ENCODE assay signal across 15 cellular contexts in genomic region chr5:64766105-64766504, GRCh38. TPM values are rescaled to one million over a fixed set of nuclear protein-coding genes. Genes with fewer than 3 reads are reported as not detected.
DNase-seq lines count a peak whose midpoint lies in the region; ATAC-seq and TF ChIP-seq lines count a peak whose summit lies in the region.
"Had no signal": no experiment of that assay in that cellular context is flagged by ENCODE, and none has a peak within 500 bp of the region (broad histone marks: within the 10 kb centered on the region; RNA-seq: fewer than 3 reads in every experiment).

No MANE protein-coding gene starts in this region.

- H3K36me3 Mint-ChIP-seq in dendritic cell treated with granulocyte-macrophage colony-stimulating factor and Interleukin-4, amounts not matched to agents 40 ng/mL and 50 ng/mL, for 4 days (ENCODE audit: low read depth), result peaks cover 44% of the 10 kb centered on the region
- peaks cover 15% of the 10 kb centered on the region for H3K36me3 Mint-ChIP-seq in nephron (ENCODE audit: low read depth)

- no peaks in the 10 kb centered on the region for H3K27me3 Mint-ChIP-seq in dendritic cell treated with granulocyte-macrophage colony-stimulating factor and Interleukin-4, amounts not matched to agents 40 ng/mL and 50 ng/mL, for 4 days
- no peaks in the 10 kb centered on the region for H3K27me3 Mint-ChIP-seq in nephron (ENCODE audit: low read depth)
- H3K27me3 Mint-ChIP-seq: stimulated activated naive CD8-positive, alpha-beta T cell treated with anti-CD3 and anti-CD28 coated beads, Interleukin-15, amount 100 ng/mL, for 72 hours had no signal

- ATAC-seq in HG03025 (IDR thresholded peaks at IDR 0.05; ENCODE audit: low FRiP score, unreplicated experiment) (no peak), GM21423 (IDR thresholded peaks at IDR 0.05; ENCODE audit: unreplicated experiment) (no peak)
- ATAC-seq: stimulated activated naive CD8-positive, alpha-beta T cell treated with anti-CD3 and anti-CD28 coated beads, Interleukin-15, amount 100 ng/mL, for 72 hours had no signal

- intact Hi-C loops in dendritic cell treated with granulocyte-macrophage colony-stimulating factor and Interleukin-4, amounts not matched to agents 40 ng/mL and 50 ng/mL, for 4 days (cut with micrococcal nuclease), result loop anchor here (5.0 kb wide), 1 partner anchor 271 kb away; no protein-coding TSS in a partner anchor

- no peak overlapping the region for H3K4me3 Mint-ChIP-seq in dendritic cell treated with granulocyte-macrophage colony-stimulating factor and Interleukin-4, amounts not matched to agents 40 ng/mL and 50 ng/mL, for 4 days
- H3K4me3 Mint-ChIP-seq in nephron, result peak overlapping the region in 2 of 3 experiments; percentile 24 to 69

- DNase-seq in EL (peak; percentile 46), M059J (ENCODE audit: low read depth) (peak; percentile 29), RKO (ENCODE audit: low spot score) (no peak), NCI-H446 treated with DMSO at 0.1 percent for 48 hours (lab: John Stamatoyannopoulos, UW) (no peak)
- DNase-seq: DMS 273 treated with DMSO at 0.1 percent for 48 hours; NCI-H1048; NCI-H510A treated with DMSO at 0.1 percent for 48 hours; ovary; SK-N-SH; stimulated activated CD4-positive, alpha-beta T cell treated with anti-CD3 and anti-CD28 coated beads, Interleukin-2, amount 100 ng/mL, for 24 hours; stimulated activated naive CD8-positive, alpha-beta T cell treated with anti-CD3 and anti-CD28 coated beads, Interleukin-15, amount 100 ng/mL, for 72 hours had no signal

- peak overlapping the region; percentile 45 for H3K27ac Mint-ChIP-seq in dendritic cell treated with granulocyte-macrophage colony-stimulating factor and Interleukin-4, amounts not matched to agents 40 ng/mL and 50 ng/mL, for 4 days
- H3K27ac Mint-ChIP-seq in nephron, result no peak overlapping the region

- no peaks in the 10 kb centered on the region for H3K9me3 Mint-ChIP-seq in dendritic cell treated with granulocyte-macrophage colony-stimulating factor and Interleukin-4, amounts not matched to agents 40 ng/mL and 50 ng/mL, for 4 days
- H3K9me3 Mint-ChIP-seq in nephron, result no peaks in the 10 kb centered on the region
- H3K9me3 Mint-ChIP-seq: stimulated activated naive CD8-positive, alpha-beta T cell treated with anti-CD3 and anti-CD28 coated beads, Interleukin-15, amount 100 ng/mL, for 72 hours had no signal

- TF ChIP-seq CTCF in nephron (IDR thresholded peaks at IDR 0.05; ENCODE audit: unreplicated experiment in 3 of 3), result no peak

- H3K4me1 Mint-ChIP-seq in dendritic cell treated with granulocyte-macrophage colony-stimulating factor and Interleukin-4, amounts not matched to agents 40 ng/mL and 50 ng/mL, for 4 days (ENCODE audit: low read depth), result peaks cover 42% of the 10 kb centered on the region
- H3K4me1 Mint-ChIP-seq in nephron, result peaks cover 40% of the 10 kb centered on the region

RNA-seq across cellular contexts. Expression of gene SREK1IP1, which starts 2.4 kb away (rescaled TPM):
- 4.1 and 7.6 TPM in 2 replicates for total RNA-seq in M059J (2014; rRNA removed; shearing (Covaris generic))

RNA-seq across cellular contexts. Expression of gene CWC27, which starts 2.6 kb away (rescaled TPM):
- total RNA-seq in M059J (2014; rRNA removed; shearing (Covaris generic)), result 8.7 and 10.6 TPM in 2 replicates

Comparison
In these comparisons a context has a peak if more than half of its experiments do, and no peak if none do; other contexts are left out.
1. DNase-seq: peak in EL (single experiment) and M059J (single experiment); none in RKO (single experiment) and NCI-H446 treated with DMSO at 0.1 percent for 48 hours (single experiment).